Comparison of ENCODE assay signal across 19 cellular contexts in genomic region chr16:5379948-5380347, GRCh38.
DNase-seq lines count a peak whose midpoint lies in the region; ATAC-seq, FAIRE-seq and TF ChIP-seq lines count a peak whose summit lies in the region.
"Had no signal": no experiment of that assay in that cellular context is flagged by ENCODE, and none has a peak within 500 bp of the region (broad histone marks: within the 10 kb centered on the region; RNA-seq: fewer than 3 reads in every experiment).

No MANE protein-coding gene starts in this region.

- POLR2A ChIA-PET in HepG2 (lab: Yijun Ruan, JAX) = no interaction called here

- 3% methylated on average over 9 of the region's 9 CpGs for WGBS in HepG2 (ENCODE audit: low lambda C conversion rate)
- 57% methylated on average over 4 of the region's 9 CpGs for WGBS in right lobe of liver (ENCODE audit: insufficient coverage, low coverage, low lambda C conversion rate, missing lambda C conversion rate)

- FAIRE-seq in HepG2 (lab: Jason Lieb, UNC) = no peak
- FAIRE-seq: GM12878, GM18507, H54 had no signal

- no peak for ATAC-seq in HepG2
- no peak for ATAC-seq in right lobe of liver
- ATAC-seq in GM19452 (IDR thresholded peaks at IDR 0.05; ENCODE audit: unreplicated experiment) = no peak
- no peak for ATAC-seq in HG02885 (IDR thresholded peaks at IDR 0.05; ENCODE audit: poor library complexity, unreplicated experiment)
- ATAC-seq: GM12878 had no signal

- DNase-seq in HepG2 (ENCODE audit: low spot score) (no peak), right lobe of liver (no peak), RKO (ENCODE audit: low spot score) (peak; percentile 14), posterior cingulate gyrus (peak in 8 of 10 donors; percentile 32 to 86 (median 56)), epidermal melanocyte (ENCODE audit: insufficient read length, low spot score) (no peak)
- DNase-seq: 8988T; ACHN; C1 segment of cervical spinal cord; Calu3; CD4-positive, alpha-beta T cell; DMS 273 treated with DMSO at 0.1 percent for 48 hours; GM23248; IMR-90; KBM-7 had no signal

- no peak for TF ChIP-seq POLR2A in HepG2 (IDR thresholded peaks at IDR 0.05; ENCODE audit: insufficient read depth in 1 of 2, low read depth in 2 of 2, low read length in 2 of 2)
- TF ChIP-seq POLR2A in right lobe of liver (IDR thresholded peaks at IDR 0.05) = no peak

- no peaks in the 10 kb centered on the region for H3K79me2 ChIP-seq in HepG2 (ENCODE audit: insufficient read depth, low read length)

- no TSS peak for BruUV-seq in HepG2 (replicated peaks; lab: Mats Ljungman, UMichigan)

- H3K27ac ChIP-seq in HepG2 (ENCODE audit: extremely low read length, insufficient read depth, low read length) (no peak overlapping the region), right lobe of liver (no peak overlapping the region)
- H3K27ac ChIP-seq: GM23248 had no signal

- no peak overlapping the region for H3K9ac ChIP-seq in HepG2 (ENCODE audit: insufficient read depth, low read depth, low read length)
- H3K9ac ChIP-seq: GM23248 had no signal

- in situ Hi-C loops in HepG2 (cut with HindIII; ENCODE audit: extremely low pct_ligation_motif_present, low pct_unique_long_range_greater_than_20kb) = no loop called here

- H3K27me3 ChIP-seq in HepG2 (ENCODE audit: control insufficient read depth in 1 of 2, insufficient read depth in 2 of 2, low read length in 2 of 2) = peaks cover 6 to 40% of the 10 kb centered on the region in 2 experiments
- no peaks in the 10 kb centered on the region for H3K27me3 ChIP-seq in right lobe of liver

- CTCF ChIA-PET in HepG2 (lab: Yijun Ruan, JAX; ENCODE audit: low intra/inter-chr PET ratio, low total read pairs) = no interaction called here

- no peak for TF ChIP-seq CTCF in HepG2 (CRISPR knock-in tag; IDR thresholded peaks at IDR 0.05)
- TF ChIP-seq CTCF in right lobe of liver (IDR thresholded peaks at IDR 0.05) = no peak

- no peak for TF ChIP-seq EP300 in HepG2 (IDR thresholded peaks at IDR 0.05; ENCODE audit: low read depth in 2 of 2, low read length in 2 of 2)
- no peak for TF ChIP-seq EP300 in HepG2 (CRISPR knock-in tag; IDR thresholded peaks at IDR 0.05; ENCODE audit: borderline replicate concordance)

- intact Hi-C loops in HepG2 (cut with micrococcal nuclease; ENCODE audit: unreplicated experiment) = no loop called here
- intact Hi-C loops in right lobe of liver (cut with DNase I) = no loop called here
- intact Hi-C loops in posterior cingulate gyrus (cut with DNase I) = no loop called here

- H3K36me3 ChIP-seq in HepG2 (replicated peaks in 1 of 2; ENCODE audit: control insufficient read depth in 1 of 2, insufficient read depth in 2 of 2, low read length in 2 of 2) (no peaks in the 10 kb centered on the region), right lobe of liver (no peaks in the 10 kb centered on the region)

- no peak overlapping the region for H3K4me2 ChIP-seq in HepG2 (ENCODE audit: low read depth, low read length)

- H3K4me1 ChIP-seq in HepG2 (ENCODE audit: insufficient read depth, low read length) = no peaks in the 10 kb centered on the region
- H3K4me1 ChIP-seq in right lobe of liver = no peaks in the 10 kb centered on the region

- H4K20me1 ChIP-seq in HepG2 (ENCODE audit: insufficient read depth, low read length) = no peaks in the 10 kb centered on the region

- H2AFZ ChIP-seq in HepG2 (ENCODE audit: low read length) = no peak overlapping the region
- H2AFZ ChIP-seq: GM23248 had no signal

- H3K9me3 ChIP-seq in HepG2 (ENCODE audit: low read length) = no peaks in the 10 kb centered on the region
- H3K9me3 ChIP-seq in right lobe of liver = no peaks in the 10 kb centered on the region

- no peak overlapping the region for H3K4me3 ChIP-seq in HepG2 (replicated peaks in 1 of 3; ENCODE audit: insufficient read depth in 1 of 3, low read depth in 2 of 3, low read length in 3 of 3)
- no peak overlapping the region for H3K4me3 ChIP-seq in right lobe of liver
- H3K4me3 ChIP-seq: GM12878, GM23248 had no signal

- no peak for TF ChIP-seq RAD21 in HepG2 (CRISPR knock-in tag; IDR thresholded peaks at IDR 0.05)

TF ChIP-seq in HepG2, 621 proteins besides CTCF, POLR2A, EP300 and RAD21:
- TF ChIP-seq CREB1 (IDR thresholded peaks at IDR 0.05) (peak; percentile 20; the same call in 1 of the 2 replicates), CREB1 (CRISPR knock-in tag; IDR thresholded peaks at IDR 0.05) (no peak), ZBTB7A (CRISPR knock-in tag; IDR thresholded peaks at IDR 0.05) (no peak)

Comparison
In these comparisons a context has a peak if more than half of its experiments do, and no peak if none do; other contexts are left out.
1. DNase-seq: peak in RKO (single experiment) and posterior cingulate gyrus (8 of 10); none in HepG2 (single experiment), right lobe of liver (0 of 3) and epidermal melanocyte (single experiment).